7 cellular contexts compared by ENCODE assay signal in genomic region chr15:66075947-66076346, GRCh38.
"Had no signal": no experiment of that assay in that cellular context is flagged by ENCODE, and none has a peak within 500 bp of the region (broad histone marks: within the 10 kb centered on the region; RNA-seq: fewer than 3 reads in every experiment).

No MANE protein-coding gene starts in this region.

- ATAC-seq: HCT116, K562 had no signal

- DNase-seq: GM23248, GOT3, H7, IMR-90 had no signal

- H3K36me3 ChIP-seq: HAP-1 had no signal

- H3K4me3 ChIP-seq: GM23248, HAP-1, K562 had no signal

- H3K4me1 ChIP-seq: HAP-1 had no signal

- H3K27ac ChIP-seq: GM23248 had no signal

- H3K9me3 ChIP-seq: HAP-1 had no signal
